ENCODE assay signal across 23 cellular contexts in the genomic region with DNA sequence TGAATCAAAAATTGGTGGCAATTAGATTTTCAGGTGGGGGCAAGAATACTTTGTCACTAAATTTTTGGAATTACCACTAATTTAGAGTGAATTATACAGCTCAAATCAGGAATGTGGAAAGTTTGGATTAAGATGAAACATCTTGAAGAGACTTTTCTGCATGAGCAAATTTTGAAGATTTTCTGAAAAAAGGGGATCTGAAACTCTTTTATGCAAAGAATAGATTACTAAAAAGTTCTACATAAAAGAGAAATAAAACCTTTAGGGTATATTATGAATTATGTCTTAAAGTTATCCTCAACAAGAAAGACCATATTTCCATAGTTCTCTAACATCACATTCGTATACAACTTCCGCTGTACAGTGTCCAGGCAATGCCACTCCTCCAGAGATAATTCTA. TPM values are rescaled to one million over a fixed set of nuclear protein-coding genes. Genes with fewer than 3 reads are reported as not detected.
"Had no signal": no experiment of that assay in that cellular context is flagged by ENCODE, and none has a peak within 500 bp of the region (broad histone marks: within the 10 kb centered on the region; RNA-seq: fewer than 3 reads in every experiment).

No MANE protein-coding gene starts in this region.

- DNase-seq: IMR-90, Kasumi-1, KG1, MM.1S, NCI-H1048, NCI-H1105, NCI-H1417, NCI-H1436 treated with DMSO at 0.1 percent for 48 hours, NCI-H1694, NCI-H187 treated with DMSO at 0.1 percent for 48 hours, NCI-H2029 treated with DMSO at 0.1 percent for 48 hours, NCI-H2227 treated with DMSO at 0.1 percent for 48 hours, NCI-H524, NCI-H526 treated with DMSO at 0.1 percent for 48 hours, NCI-H774, PC-9, Peyer's patch, SHP77 treated with DMSO at 0.1 percent for 48 hours, SJCRH30 had no signal

- H3K4me2 ChIP-seq: PC-9 had no signal

- H3K27ac ChIP-seq: PC-9, Peyer's patch, SJCRH30 had no signal

- H3K27me3 ChIP-seq: Peyer's patch, SJCRH30 had no signal

- H3K4me1 ChIP-seq: Peyer's patch, SJCRH30 had no signal

- H3K4me3 ChIP-seq: PC-9, Peyer's patch, SJCRH30 had no signal

- ATAC-seq: HepG2, Right ventricle myocardium inferior, SK-N-SH treated with all-trans-retinoic acid at 6 μM for 48 hours had no signal

- H2AFZ ChIP-seq: PC-9 had no signal

RNA-seq across cellular contexts. Expression of a gene that starts 36.7 kb away (rescaled TPM):
- total RNA-seq: NCI-H460 had no signal
